Comparison of ENCODE assay signal across 13 cellular contexts in the genomic region with DNA sequence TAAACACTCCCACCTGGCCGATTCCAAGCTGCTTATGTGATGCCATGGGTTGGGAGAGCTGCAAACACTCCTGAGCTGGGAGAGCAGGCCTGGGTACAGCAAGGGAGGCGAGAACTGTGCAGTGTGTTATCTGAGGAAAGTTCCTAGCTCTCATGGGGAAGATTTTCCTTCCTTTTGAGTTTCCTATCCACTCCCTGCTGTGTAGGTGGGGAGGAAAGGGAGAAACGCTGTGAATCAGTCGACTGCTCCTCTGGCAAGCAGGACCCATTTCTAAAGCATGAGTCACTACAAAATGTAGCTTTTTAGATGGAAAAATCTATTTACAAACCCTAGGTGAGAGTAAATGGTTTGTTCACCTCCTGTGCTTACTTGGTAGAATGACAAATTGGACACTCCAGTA.
DNase-seq lines count a peak whose midpoint lies in the region; ATAC-seq and TF ChIP-seq lines count a peak whose summit lies in the region.
"Had no signal": no experiment of that assay in that cellular context is flagged by ENCODE, and none has a peak within 500 bp of the region (broad histone marks: within the 10 kb centered on the region; RNA-seq: fewer than 3 reads in every experiment).

No MANE protein-coding gene starts in this region.

- no peaks in the 10 kb centered on the region for H3K36me3 Mint-ChIP-seq in activated CD4-positive, alpha-beta T cell treated with anti-CD3 and anti-CD28 coated beads for 36 hours (ENCODE audit: low read depth)

- H3K9me3 Mint-ChIP-seq in activated CD4-positive, alpha-beta T cell treated with anti-CD3 and anti-CD28 coated beads for 36 hours (ENCODE audit: low read depth), result no peaks in the 10 kb centered on the region
- H3K9me3 Mint-ChIP-seq: dendritic cell treated with granulocyte-macrophage colony-stimulating factor and Interleukin-4, amounts not matched to agents 40 ng/mL and 50 ng/mL, for 4 days had no signal

- H3K4me3 ChIP-seq in fibroblast of the aortic adventitia (ENCODE audit: low read depth, low read length), result no peak overlapping the region
- H3K4me3 ChIP-seq: lung had no signal

- POLR2A ChIA-PET in activated CD4-positive, alpha-beta T cell treated with anti-CD3 and anti-CD28 coated beads for 36 hours (lab: Charles Lee), result no interaction called here

- no peak for ATAC-seq in activated CD4-positive, alpha-beta T cell treated with anti-CD3 and anti-CD28 coated beads for 36 hours
- ATAC-seq in HG02798 (IDR thresholded peaks at IDR 0.05; ENCODE audit: poor library complexity, unreplicated experiment), result no peak
- ATAC-seq in GM19463 (IDR thresholded peaks at IDR 0.05; ENCODE audit: unreplicated experiment), result no peak

- H3K27ac Mint-ChIP-seq in activated CD4-positive, alpha-beta T cell treated with anti-CD3 and anti-CD28 coated beads for 36 hours, result no peak overlapping the region
- H3K27ac Mint-ChIP-seq: dendritic cell treated with granulocyte-macrophage colony-stimulating factor and Interleukin-4, amounts not matched to agents 40 ng/mL and 50 ng/mL, for 4 days had no signal

- no peak overlapping the region for H3K4me3 Mint-ChIP-seq in activated CD4-positive, alpha-beta T cell treated with anti-CD3 and anti-CD28 coated beads for 36 hours
- H3K4me3 Mint-ChIP-seq: dendritic cell treated with granulocyte-macrophage colony-stimulating factor and Interleukin-4, amounts not matched to agents 40 ng/mL and 50 ng/mL, for 4 days had no signal

- TF ChIP-seq CTCF in fibroblast of the aortic adventitia (IDR thresholded peaks at IDR 0.05; ENCODE audit: insufficient read depth, low read length), result no peak

- DNase-seq in GM04503 (ENCODE audit: low read depth), result peak; percentile 34
- peak; percentile 8 to 58 for DNase-seq in SW 1271 (lab: John Stamatoyannopoulos, UW)
- peak; percentile 85 for DNase-seq in fibroblast of the aortic adventitia (ENCODE audit: low read depth)
- peak; percentile 53 for DNase-seq in pulmonary artery endothelial cell (ENCODE audit: low read depth, low spot score)
- no peak for DNase-seq in globus pallidus (ENCODE audit: low spot score)
- DNase-seq in activated CD4-positive, alpha-beta T cell treated with anti-CD3 and anti-CD28 coated beads for 36 hours, result no peak
- DNase-seq: DND-41, NCI-H146, SIG-M5 had no signal

- intact Hi-C loops in activated CD4-positive, alpha-beta T cell treated with anti-CD3 and anti-CD28 coated beads for 36 hours (cut with DNase I, micrococcal nuclease), result no loop called here

- H3K27me3 Mint-ChIP-seq in activated CD4-positive, alpha-beta T cell treated with anti-CD3 and anti-CD28 coated beads for 36 hours, result peaks cover 41% of the 10 kb centered on the region

- peaks cover 38% of the 10 kb centered on the region for H3K4me1 Mint-ChIP-seq in activated CD4-positive, alpha-beta T cell treated with anti-CD3 and anti-CD28 coated beads for 36 hours

- CTCF ChIA-PET in activated CD4-positive, alpha-beta T cell treated with anti-CD3 and anti-CD28 coated beads for 36 hours (lab: Charles Lee), result no interaction called here

Comparison
In these comparisons a context has a peak if more than half of its experiments do, and no peak if none do; other contexts are left out.
1. DNase-seq: peak in GM04503 (single experiment), SW 1271 (2 of 2), fibroblast of the aortic adventitia (single experiment) and pulmonary artery endothelial cell (single experiment); none in globus pallidus (single experiment) and activated CD4-positive, alpha-beta T cell treated with anti-CD3 and anti-CD28 coated beads for 36 hours (single experiment).